ENCODE assay signal across 14 cellular contexts in genomic region chr22:18048441-18048898, GRCh38. TPM values are rescaled to one million over a fixed set of nuclear protein-coding genes. Genes with fewer than 3 reads are reported as not detected.
DNase-seq lines count a peak whose midpoint lies in the region; ATAC-seq, FAIRE-seq and TF ChIP-seq lines count a peak whose summit lies in the region.
"Had no signal": no experiment of that assay in that cellular context is flagged by ENCODE, and none has a peak within 500 bp of the region (broad histone marks: within the 10 kb centered on the region; RNA-seq: fewer than 3 reads in every experiment).

No MANE protein-coding gene starts in this region.

- no peak overlapping the region for H3K27ac Mint-ChIP-seq in stimulated activated naive B cell treated with anti-CD40 and anti-IgM and Interleukin-4, amounts not matched to agents 10 μg/mL and 1 μg/mL and 100 μg/mL, for 72 hours
- H3K27ac Mint-ChIP-seq: activated CD4-positive, alpha-beta T cell treated with anti-CD3 and anti-CD28 coated beads, Interleukin-2, amount 10 ng/mL, durations not matched to agents 24 days and 14 days; type B pancreatic cell had no signal

- H3K9ac ChIP-seq in adipocyte (ENCODE audit: low read length), result peak overlapping the region; percentile 4

- H3K27me3 ChIP-seq in adipocyte (replicated peaks; ENCODE audit: control insufficient read depth, insufficient read depth, low read length) (no peaks in the 10 kb centered on the region), thyroid gland (no peaks in the 10 kb centered on the region)

- H3K9me3 Mint-ChIP-seq in stimulated activated naive B cell treated with anti-CD40 and anti-IgM and Interleukin-4, amounts not matched to agents 10 μg/mL and 1 μg/mL and 100 μg/mL, for 72 hours, result no peaks in the 10 kb centered on the region
- H3K9me3 Mint-ChIP-seq: activated CD4-positive, alpha-beta T cell treated with anti-CD3 and anti-CD28 coated beads, Interleukin-2, amount 10 ng/mL, durations not matched to agents 24 days and 14 days; type B pancreatic cell had no signal

- intact Hi-C loops in left colon (cut with DNase I, micrococcal nuclease), result no loop called here
- intact Hi-C loops in thyroid gland (cut with DNase I), result no loop called here

- no peak for TF ChIP-seq CTCF in thyroid gland (IDR thresholded peaks at IDR 0.05)

- H3K27me3 Mint-ChIP-seq in stimulated activated naive B cell treated with anti-CD40 and anti-IgM and Interleukin-4, amounts not matched to agents 10 μg/mL and 1 μg/mL and 100 μg/mL, for 72 hours, result peaks cover 5 to 6% of the 10 kb centered on the region in 2 donors
- H3K27me3 Mint-ChIP-seq: type B pancreatic cell had no signal

- no peaks in the 10 kb centered on the region for H3K36me3 ChIP-seq in adipocyte (ENCODE audit: control insufficient read depth, insufficient read depth, low read length, severe bottlenecking)
- no peaks in the 10 kb centered on the region for H3K36me3 ChIP-seq in thyroid gland

- no peak overlapping the region for H3K27ac ChIP-seq in thyroid gland

- WGBS in thyroid gland, 2 donors, result 59 to 69% methylated on average over 29 of the region's 29 CpGs

- peaks cover 9% of the 10 kb centered on the region in 2 donors for H3K4me1 Mint-ChIP-seq in stimulated activated naive B cell treated with anti-CD40 and anti-IgM and Interleukin-4, amounts not matched to agents 10 μg/mL and 1 μg/mL and 100 μg/mL, for 72 hours

- peak overlapping the region; percentile 28 for H3K4me3 ChIP-seq in adipocyte (ENCODE audit: low read length)
- no peak overlapping the region for H3K4me3 ChIP-seq in thyroid gland (replicated peaks in 1 of 3)

- peak overlapping the region; percentile 1 to 23 for H3K4me3 Mint-ChIP-seq in stimulated activated naive B cell treated with anti-CD40 and anti-IgM and Interleukin-4, amounts not matched to agents 10 μg/mL and 1 μg/mL and 100 μg/mL, for 72 hours
- H3K4me3 Mint-ChIP-seq: activated CD4-positive, alpha-beta T cell treated with anti-CD3 and anti-CD28 coated beads, Interleukin-2, amount 10 ng/mL, durations not matched to agents 24 days and 14 days; type B pancreatic cell had no signal

- H3K9me3 ChIP-seq in adipocyte (ENCODE audit: control insufficient read depth, low read length) (no peaks in the 10 kb centered on the region), thyroid gland (no peaks in the 10 kb centered on the region)

- TF ChIP-seq POLR2A in thyroid gland (IDR thresholded peaks at IDR 0.05), result no peak
- TF ChIP-seq POLR2A in H54 (IDR thresholded peaks at IDR 0.05; ENCODE audit: low read depth, low read length), result no peak

- H3K36me3 Mint-ChIP-seq in stimulated activated naive B cell treated with anti-CD40 and anti-IgM and Interleukin-4, amounts not matched to agents 10 μg/mL and 1 μg/mL and 100 μg/mL, for 72 hours, result no peaks in the 10 kb centered on the region
- H3K36me3 Mint-ChIP-seq: type B pancreatic cell had no signal

- FAIRE-seq in H54 (lab: Jason Lieb, UNC), result no peak

- ATAC-seq in left colon (peak; percentile 60), HG03135 (IDR thresholded peaks at IDR 0.05; ENCODE audit: unreplicated experiment) (no peak)
- no peak for ATAC-seq in stimulated activated naive B cell treated with anti-CD40 and anti-IgM and Interleukin-4, amounts not matched to agents 10 μg/mL and 1 μg/mL and 100 μg/mL, for 72 hours (replicated peaks)
- ATAC-seq: SK-N-SH treated with all-trans-retinoic acid at 6 μM for 48 hours had no signal

- H3K4me1 ChIP-seq in adipocyte (ENCODE audit: control insufficient read depth, insufficient read depth, low read length), result peaks cover 17% of the 10 kb centered on the region
- no peaks in the 10 kb centered on the region for H3K4me1 ChIP-seq in thyroid gland

- DNase-seq in EH (ENCODE audit: low read depth), result peak; percentile 82
- peak; percentile 89 for DNase-seq in adipocyte (ENCODE audit: low read depth)
- DNase-seq in left colon, result peak; percentile 33 to 56
- no peak for DNase-seq in stimulated activated naive B cell treated with anti-CD40 and anti-IgM and Interleukin-4, amounts not matched to agents 10 μg/mL and 1 μg/mL and 100 μg/mL, for 72 hours
- no peak for DNase-seq in thyroid gland
- no peak for DNase-seq in H54 (ENCODE audit: insufficient read length, low spot score)
- DNase-seq in SIG-M5 (lab: John Stamatoyannopoulos, UW), result no peak
- DNase-seq: activated CD4-positive, alpha-beta T cell treated with anti-CD3 and anti-CD28 coated beads, Interleukin-2, amount 10 ng/mL, durations not matched to agents 24 days and 14 days; COR-L47; MV-4-11; NCI-H526 treated with DMSO at 0.1 percent for 48 hours had no signal

RNA-seq across cellular contexts. Expression of gene MICAL3, which starts 24.1 kb away (rescaled TPM):
- total RNA-seq in left colon (100 to 1,000 TPM in 1 of 2 donors, 10 to 100 TPM in 1; 93.6 to 114 TPM), thyroid gland (10 to 100 TPM; 31.8 to 53.8 (median 43.6) TPM)

RNA-seq across cellular contexts. Expression of gene PEX26, which starts 29.3 kb away (rescaled TPM):
- 100 to 1,000 TPM; 128 to 196 TPM for total RNA-seq in left colon
- 10 to 100 TPM; 29.4 to 49.6 (median 39.4) TPM for total RNA-seq in thyroid gland

Comparison
In these comparisons a context has a peak if more than half of its experiments do, and no peak if none do; other contexts are left out.
1. DNase-seq: peak in EH (single experiment), adipocyte (single experiment) and left colon (2 of 2); none in stimulated activated naive B cell treated with anti-CD40 and anti-IgM and Interleukin-4, amounts not matched to agents 10 μg/mL and 1 μg/mL and 100 μg/mL, for 72 hours (single experiment), thyroid gland (0 of 2), H54 (single experiment) and SIG-M5 (single experiment).